In genomic region chr18:51123481-51123880, GRCh38 we compare ENCODE assay signal across 8 cellular contexts.
"Had no signal": no experiment of that assay in that cellular context is flagged by ENCODE, and none has a peak within 500 bp of the region (broad histone marks: within the 10 kb centered on the region; RNA-seq: fewer than 3 reads in every experiment).

No MANE protein-coding gene starts in this region.

- H2AFZ ChIP-seq: GM23248 had no signal

- H3K4me3 ChIP-seq: GM23248, K562 had no signal

- H3K9ac ChIP-seq: GM23248 had no signal

- DNase-seq: GM23248, GOT3, H9, HCEC 1CT, IMR-90 had no signal

- H3K27ac ChIP-seq: GM23248 had no signal

- FAIRE-seq: H54, HTR-8/SVneo, K562 had no signal
